1 cellular context compared by ENCODE assay signal in the genomic region with DNA sequence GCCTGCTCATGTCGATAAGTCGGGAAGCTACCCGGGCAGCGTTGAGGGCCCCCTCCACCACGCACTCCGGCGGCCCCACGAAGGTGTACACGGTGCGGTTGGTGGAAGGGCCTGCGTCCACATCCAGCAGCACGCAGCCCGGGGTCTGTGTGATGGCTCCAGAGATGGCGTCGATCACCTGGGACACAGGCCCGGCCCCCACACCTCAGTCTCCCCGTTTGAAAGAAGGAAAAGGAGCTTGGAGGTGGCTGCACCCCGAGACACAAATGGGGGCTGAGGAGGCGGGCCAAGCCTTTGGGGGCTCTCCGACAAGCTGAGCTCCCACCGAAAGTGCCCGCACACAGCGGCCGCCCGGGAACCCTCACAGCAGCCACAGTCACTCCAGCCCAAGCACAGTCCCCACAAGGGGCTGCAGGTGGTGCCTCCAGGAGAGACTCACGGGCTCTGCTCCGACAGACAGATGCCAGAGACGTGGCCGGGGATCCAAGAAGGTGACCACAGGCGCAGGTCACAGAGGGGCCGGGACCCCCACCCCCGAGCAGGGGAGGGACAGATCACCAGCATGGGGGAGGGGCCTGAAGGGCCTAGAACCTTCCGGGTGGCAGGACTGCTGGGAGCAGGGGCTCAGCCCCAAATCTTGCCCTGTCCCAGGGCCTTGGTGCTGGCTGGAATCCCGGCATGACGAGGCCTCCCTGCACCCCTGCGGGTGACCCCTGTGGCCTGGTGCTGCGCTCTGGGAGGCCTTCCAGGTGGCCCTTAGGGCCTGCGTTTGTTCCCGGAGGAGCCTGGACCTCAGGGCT.
TF ChIP-seq lines count a peak whose summit lies in the region.

No MANE protein-coding gene starts in this region.

TF ChIP-seq in K562, 482 proteins besides CTCF, POLR2A, EP300 and RAD21:
- 0 out of 2 replicates have a peak, but pooled peaks have one; percentile 13 for TF ChIP-seq ZNF124 (CRISPR knock-in tag; IDR thresholded peaks at IDR 0.05)
- peak; percentile 9 for TF ChIP-seq POLR2G (IDR thresholded peaks at IDR 0.05; ENCODE audit: low read depth, low read length)
- peak; percentile 49 for TF ChIP-seq RBM22 (IDR thresholded peaks at IDR 0.05; ENCODE audit: low read depth, low read length, poor library complexity, severe bottlenecking)
- TF ChIP-seq TBP (optimal IDR thresholded peaks at IDR 0.05; ENCODE audit: low read depth, low read length) = peak; percentile 16
- TF ChIP-seq KLF13 (tag; IDR thresholded peaks at IDR 0.05; ENCODE audit: borderline replicate concordance, low read depth) = no peak
- TF ChIP-seq LCOR (CRISPR knock-in tag; IDR thresholded peaks at IDR 0.05) = 0 out of 2 replicates have a peak, but pooled peaks have one; percentile 14
- TF ChIP-seq ZFP30 (CRISPR knock-in tag; IDR thresholded peaks at IDR 0.05; ENCODE audit: borderline replicate concordance) = no peak
- TF ChIP-seq FIP1L1 (IDR thresholded peaks at IDR 0.05; ENCODE audit: low read depth, low read length, poor library complexity, severe bottlenecking) = peak; percentile 10
- TF ChIP-seq DMBX1 (CRISPR knock-in tag; IDR thresholded peaks at IDR 0.05; ENCODE audit: borderline replicate concordance) = no peak
- peak; percentile 74 for TF ChIP-seq ZBTB7A (IDR thresholded peaks at IDR 0.05; ENCODE audit: borderline replicate concordance, control insufficient read depth, low read depth, low read length)
- no peak for TF ChIP-seq ZNF551 (CRISPR knock-in tag; IDR thresholded peaks at IDR 0.05)
- TF ChIP-seq HMGN3 (IDR thresholded peaks at IDR 0.05; ENCODE audit: borderline replicate concordance, extremely low read depth, insufficient read length, low read depth, low read length) = peak; percentile 4
